Comparison of ENCODE assay signal across 9 cellular contexts in genomic region chr7:41517771-41518170, GRCh38.
"Had no signal": no experiment of that assay in that cellular context is flagged by ENCODE, and none has a peak within 500 bp of the region (broad histone marks: within the 10 kb centered on the region; RNA-seq: fewer than 3 reads in every experiment).

No MANE protein-coding gene starts in this region.

- H3K36me3 ChIP-seq: HAP-1 had no signal

- H3K27ac ChIP-seq: GM23248, HL-60 had no signal

- H3K4me1 ChIP-seq: HAP-1 had no signal

- H3K9me3 ChIP-seq: HAP-1 had no signal

- H3K4me3 ChIP-seq: GM23248, HAP-1 had no signal

- ATAC-seq: HCT116, HepG2 had no signal

- FAIRE-seq: HepG2 had no signal

- DNase-seq: GM23248, GOT3, H7, HFFc6, KBM-7 had no signal
